33 cellular contexts compared by ENCODE assay signal in genomic region chr2:115774361-115774760, GRCh38.
A peak's percentile ranks its signal among the peaks of the same experiment; 100 is the strongest.
DNase-seq lines count a peak whose midpoint lies in the region; ATAC-seq and TF ChIP-seq lines count a peak whose summit lies in the region.
"Had no signal": no experiment of that assay in that cellular context is flagged by ENCODE, and none has a peak within 500 bp of the region (broad histone marks: within the 10 kb centered on the region; RNA-seq: fewer than 3 reads in every experiment).

No MANE protein-coding gene starts in this region.

- H3K9ac ChIP-seq in mesendoderm (ENCODE audit: low read length), result no peak overlapping the region
- H3K9ac ChIP-seq: BLaER1; BLaER1 treated with 17β-estradiol and CSF1 and Interleukin-3, amounts not matched to agents 10 nM and 100 nM had no signal

- H2BK120ac ChIP-seq in mesendoderm (ENCODE audit: low read depth, low read length), result no peak overlapping the region

- H3K4me3 ChIP-seq in right cardiac atrium (ENCODE audit: low read length), result no peak overlapping the region
- H3K4me3 ChIP-seq in right atrium auricular region, result no peak overlapping the region
- no peak overlapping the region for H3K4me3 ChIP-seq in mesendoderm (ENCODE audit: low read length)
- H3K4me3 ChIP-seq: A549; BLaER1; BLaER1 treated with 17β-estradiol and CSF1 and Interleukin-3, amounts not matched to agents 10 nM and 100 nM had no signal

- H3K79me1 ChIP-seq in mesendoderm (ENCODE audit: low read length), result no peaks in the 10 kb centered on the region

- H3K27ac ChIP-seq in right cardiac atrium (ENCODE audit: low read length) (no peak overlapping the region), right atrium auricular region (no peak overlapping the region), mesendoderm (ENCODE audit: low read depth, low read length) (no peak overlapping the region)
- H3K27ac ChIP-seq: 22Rv1; A549; BLaER1; BLaER1 treated with 17β-estradiol and CSF1 and Interleukin-3, amounts not matched to agents 10 nM and 100 nM; C4-2B had no signal

- TF ChIP-seq CTCF in right atrium auricular region (IDR thresholded peaks at IDR 0.05), result no peak

- H4K5ac ChIP-seq in mesendoderm (ENCODE audit: low read length), result no peak overlapping the region

- H3K56ac ChIP-seq in mesendoderm (ENCODE audit: low read length), result no peak overlapping the region

- H3K36me3 ChIP-seq in right atrium auricular region (no peaks in the 10 kb centered on the region), mesendoderm (ENCODE audit: control insufficient read depth, insufficient read depth, low read length) (no peaks in the 10 kb centered on the region)
- H3K36me3 ChIP-seq: BE2C; BLaER1; BLaER1 treated with 17β-estradiol and CSF1 and Interleukin-3, amounts not matched to agents 10 nM and 100 nM had no signal

- H3K23ac ChIP-seq in mesendoderm (ENCODE audit: low read length), result no peak overlapping the region

- H3K18ac ChIP-seq in mesendoderm (ENCODE audit: low read length), result peak overlapping the region; percentile 10

- no peak overlapping the region for H3K4me2 ChIP-seq in mesendoderm (ENCODE audit: low read length)
- H3K4me2 ChIP-seq: A549; BLaER1; BLaER1 treated with 17β-estradiol and CSF1 and Interleukin-3, amounts not matched to agents 10 nM and 100 nM had no signal

- 48% methylated on average over 2 of the region's 2 CpGs for WGBS in right cardiac atrium
- no CpG with 5 or more reads among the region's 2 CpGs for WGBS in mesendoderm (ENCODE audit: extremely low coverage, insufficient coverage, low lambda C conversion rate)

- DNase-seq in Right ventricle myocardium inferior (ENCODE audit: missing footprints) (no peak), right cardiac atrium (no peak), Right ventricle myocardium superior (no peak), right atrium auricular region (ENCODE audit: low spot score) (no peak), left ventricle myocardium superior (no peak), left cardiac atrium (no peak), mesendoderm (peak; percentile 10), SHP77 (lab: John Stamatoyannopoulos, UW) (no peak)
- DNase-seq: 8988T; ACHN; AML-193; BE2C; C1 segment of cervical spinal cord; Caco-2; Calu3; CD4-positive, alpha-beta memory T cell; CD4-positive, alpha-beta T cell; CD4-positive, CD25-positive, alpha-beta regulatory T cell; CD8-positive, alpha-beta memory T cell; CD8-positive, alpha-beta T cell; COR-L47; DMS 273 treated with DMSO at 0.1 percent for 48 hours; DMS153; DMS53; DMS79; DMS79 treated with DMSO at 0.1 percent for 48 hours; DND-41; EL had no signal

- no peak overlapping the region for H2BK15ac ChIP-seq in mesendoderm (replicated peaks; ENCODE audit: low read depth)

- no peak overlapping the region for H4K8ac ChIP-seq in mesendoderm (ENCODE audit: low read depth, low read length)

- H2BK5ac ChIP-seq in mesendoderm (ENCODE audit: low read length), result no peak overlapping the region

- ATAC-seq in Right ventricle myocardium inferior (peak; percentile 80), right cardiac atrium (no peak), Right ventricle myocardium superior (ENCODE audit: poor library complexity) (peak; percentile 81), left ventricle myocardium superior (peak; percentile 81), left cardiac atrium (no peak)
- ATAC-seq: A549; CD8-positive, alpha-beta T cell had no signal

- H2AK5ac ChIP-seq in mesendoderm (ENCODE audit: low read length), result no peak overlapping the region

- no peaks in the 10 kb centered on the region for H3K27me3 ChIP-seq in right cardiac atrium (ENCODE audit: control insufficient read depth, insufficient read depth)
- H3K27me3 ChIP-seq in right atrium auricular region, result no peaks in the 10 kb centered on the region
- no peaks in the 10 kb centered on the region for H3K27me3 ChIP-seq in mesendoderm (ENCODE audit: insufficient read depth, low read length, poor library complexity)
- H3K27me3 ChIP-seq: BE2C; BLaER1; BLaER1 treated with 17β-estradiol and CSF1 and Interleukin-3, amounts not matched to agents 10 nM and 100 nM had no signal

- H3K9me3 ChIP-seq in right cardiac atrium (ENCODE audit: control insufficient read depth, low read length), result no peaks in the 10 kb centered on the region
- no peaks in the 10 kb centered on the region for H3K9me3 ChIP-seq in right atrium auricular region
- H3K9me3 ChIP-seq: A549; BE2C; BLaER1; BLaER1 treated with 17β-estradiol and CSF1 and Interleukin-3, amounts not matched to agents 10 nM and 100 nM; Caco-2 had no signal

- intact Hi-C loops in Right ventricle myocardium inferior (cut with DNase I), result no loop called here
- intact Hi-C loops in right cardiac atrium (cut with DNase I), result no loop called here
- intact Hi-C loops in Right ventricle myocardium superior (cut with DNase I), result no loop called here
- intact Hi-C loops in left ventricle myocardium superior (cut with micrococcal nuclease), result no loop called here
- intact Hi-C loops in left cardiac atrium (cut with DNase I), result no loop called here

- no peak overlapping the region for H3K4ac ChIP-seq in mesendoderm (ENCODE audit: low read depth, low read length)

- H3K79me2 ChIP-seq in mesendoderm (ENCODE audit: control insufficient read depth, insufficient read depth, low read length), result no peaks in the 10 kb centered on the region

- no peaks in the 10 kb centered on the region for H3K4me1 ChIP-seq in right cardiac atrium (ENCODE audit: control insufficient read depth, insufficient read depth, low read length)
- no peaks in the 10 kb centered on the region for H3K4me1 ChIP-seq in right atrium auricular region
- H3K4me1 ChIP-seq in mesendoderm (ENCODE audit: control insufficient read depth, low read depth, low read length), result no peaks in the 10 kb centered on the region
- H3K4me1 ChIP-seq: A549; BE2C; BLaER1; BLaER1 treated with 17β-estradiol and CSF1 and Interleukin-3, amounts not matched to agents 10 nM and 100 nM; Caco-2 had no signal

Comparison
In these comparisons a context has a peak if more than half of its experiments do, and no peak if none do; other contexts are left out.
1. ATAC-seq: peak in Right ventricle myocardium inferior (single experiment), Right ventricle myocardium superior (single experiment) and left ventricle myocardium superior (single experiment); none in right cardiac atrium (0 of 2) and left cardiac atrium (0 of 2).